Comparison of ENCODE assay signal across 21 cellular contexts in the genomic region with DNA sequence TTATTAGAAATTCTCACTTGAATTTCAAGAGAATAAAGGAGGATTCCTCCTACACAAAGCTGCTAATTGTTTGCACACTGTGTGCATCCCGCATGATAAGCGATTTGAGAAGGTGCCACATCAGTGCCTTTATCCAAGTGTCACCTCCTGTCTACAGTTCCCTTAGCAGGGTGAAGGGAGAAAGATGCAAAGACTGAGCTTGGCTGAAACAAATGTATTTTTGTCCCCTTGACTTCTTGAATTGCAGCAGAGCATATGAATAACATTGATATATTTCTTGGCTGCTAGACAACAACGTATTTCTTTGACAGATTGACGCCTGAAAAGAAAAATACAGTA.
"Had no signal": no experiment of that assay in that cellular context is flagged by ENCODE, and none has a peak within 500 bp of the region (broad histone marks: within the 10 kb centered on the region; RNA-seq: fewer than 3 reads in every experiment).

No MANE protein-coding gene starts in this region.

- H3K36me3 ChIP-seq: gastroesophageal sphincter, left lung, pancreas, sigmoid colon, stomach, thoracic aorta had no signal

- DNase-seq: effector memory CD4-positive, alpha-beta T cell; hypothalamus; islet precursor cell; left lung; mesenchymal stem cell; midbrain; occipital lobe; pancreas; retina; sigmoid colon; stimulated activated CD4-positive, alpha-beta T cell treated with anti-CD3 and anti-CD28 coated beads, Interleukin-12 subunit alpha, Interleukin-12 subunit beta, amount 100 ng/mL, for 4 hours; stimulated activated naive CD4-positive, alpha-beta T cell; stomach; substantia nigra; trophoblast cell had no signal

- H3K27ac ChIP-seq: gastroesophageal sphincter, left lung, pancreas, sigmoid colon, skin epidermis, thoracic aorta had no signal

- ATAC-seq: esophagus mucosa; gastroesophageal sphincter; left lung; natural killer cell treated with Interleukin-12 subunit alpha and Interleukin-12 subunit beta and Interleukin-15 and Interleukin-18, amount 100 ng/mL, for 72 hours; pancreas had no signal

- H3K9me3 ChIP-seq: gastroesophageal sphincter, left lung, pancreas, sigmoid colon, stomach, thoracic aorta had no signal

- H3K27me3 ChIP-seq: gastroesophageal sphincter, left lung, pancreas, sigmoid colon, stomach had no signal

- H3K4me3 ChIP-seq: gastroesophageal sphincter, left lung, lung, pancreas, sigmoid colon, skin epidermis, stomach, thoracic aorta had no signal
